1 cellular context compared by ENCODE assay signal in the genomic region with DNA sequence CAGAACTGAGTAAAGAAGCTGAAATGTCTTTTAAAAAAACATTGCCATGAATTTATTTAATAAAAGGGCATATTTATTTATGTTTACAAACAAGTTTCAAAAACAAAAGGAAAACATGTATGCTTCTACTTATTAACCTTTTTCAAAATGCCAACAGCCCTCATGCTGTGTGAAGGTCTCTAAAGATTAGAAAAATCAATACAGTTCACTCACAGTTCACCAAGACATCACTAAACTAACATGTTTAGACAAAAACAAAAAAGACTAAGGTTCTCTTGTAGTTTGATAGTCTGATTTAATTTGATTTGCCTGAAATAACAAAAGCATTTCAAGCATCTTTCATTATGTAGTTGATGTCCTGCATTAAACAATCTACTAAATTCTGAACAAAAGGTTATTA.
TF ChIP-seq lines count a peak whose summit lies in the region.

No MANE protein-coding gene starts in this region.

TF ChIP-seq in HEK293, 187 proteins besides CTCF, POLR2A, EP300 and RAD21 (continued from another document):
- TF ChIP-seq, protein P1, sequence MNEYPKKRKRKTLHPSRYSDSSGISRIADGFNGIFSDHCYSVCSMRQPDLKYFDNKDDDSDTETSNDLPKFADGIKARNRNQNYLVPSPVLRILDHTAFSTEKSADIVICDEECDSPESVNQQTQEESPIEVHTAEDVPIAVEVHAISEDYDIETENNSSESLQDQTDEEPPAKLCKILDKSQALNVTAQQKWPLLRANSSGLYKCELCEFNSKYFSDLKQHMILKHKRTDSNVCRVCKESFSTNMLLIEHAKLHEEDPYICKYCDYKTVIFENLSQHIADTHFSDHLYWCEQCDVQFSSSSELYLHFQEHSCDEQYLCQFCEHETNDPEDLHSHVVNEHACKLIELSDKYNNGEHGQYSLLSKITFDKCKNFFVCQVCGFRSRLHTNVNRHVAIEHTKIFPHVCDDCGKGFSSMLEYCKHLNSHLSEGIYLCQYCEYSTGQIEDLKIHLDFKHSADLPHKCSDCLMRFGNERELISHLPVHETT (tag by site-specific recombination; IDR thresholded peaks at IDR 0.05), result no peak
- TF ChIP-seq ZNF707 (tag by site-specific recombination; IDR thresholded peaks at IDR 0.05) (no peak), HOXC10 (CRISPR knock-in tag; IDR thresholded peaks at IDR 0.05) (no peak), FEZF1 (tag by site-specific recombination; IDR thresholded peaks at IDR 0.05) (peak; percentile 43), ZNF549 (tag by site-specific recombination; IDR thresholded peaks at IDR 0.05) (no peak), ZNF664 (tag by site-specific recombination; IDR thresholded peaks at IDR 0.05) (no peak), ZNF544 (tag by site-specific recombination; IDR thresholded peaks at IDR 0.05) (no peak)
